ENCODE assay signal across 14 cellular contexts in genomic region chr10:113267616-113268015, GRCh38.
"Had no signal": no experiment of that assay in that cellular context is flagged by ENCODE, and none has a peak within 500 bp of the region (broad histone marks: within the 10 kb centered on the region; RNA-seq: fewer than 3 reads in every experiment).

No MANE protein-coding gene starts in this region.

- H3K27me3 ChIP-seq: sigmoid colon, upper lobe of right lung had no signal

- H3K4me1 ChIP-seq: upper lobe of right lung had no signal

- H3K9me3 ChIP-seq: sigmoid colon, upper lobe of right lung had no signal

- DNase-seq: activated CD4-positive, alpha-beta T cell treated with anti-CD3 and anti-CD28 coated beads for 4 hours; activated CD8-positive, alpha-beta memory T cell treated with anti-CD3 and anti-CD28 coated beads, Interleukin-2, amount 50 U/mL, for 48 hours; activated CD8-positive, alpha-beta T cell treated with anti-CD3 and anti-CD28 coated beads, Interleukin-2, amount 10 ng/mL, durations not matched to agents 7 days and 5 days; activated naive CD4-positive, alpha-beta T cell; effector CD4-positive, alpha-beta T cell; left colon; mammary epithelial cell; natural killer cell; sigmoid colon; stimulated activated CD4-positive, alpha-beta T cell treated with anti-CD3 and anti-CD28 coated beads, Interleukin-12 subunit alpha, Interleukin-12 subunit beta, amount 100 ng/mL, for 4 hours; stimulated activated CD4-positive, alpha-beta T cell treated with anti-CD3 and anti-CD28 coated beads, Interleukin-2, amount 100 ng/mL, for 48 hours; stimulated activated naive CD4-positive, alpha-beta T cell treated with Interleukin-2 at 50 U/mL for 16 hours; T-cell; upper lobe of right lung had no signal

- ATAC-seq: activated CD8-positive, alpha-beta T cell treated with anti-CD3 and anti-CD28 coated beads, Interleukin-2, amount 10 ng/mL, durations not matched to agents 7 days and 5 days; left colon; natural killer cell; T-cell had no signal

- H3K4me3 ChIP-seq: sigmoid colon, upper lobe of right lung had no signal

- H3K27ac ChIP-seq: sigmoid colon, upper lobe of right lung had no signal

- H3K36me3 ChIP-seq: sigmoid colon, upper lobe of right lung had no signal
